Comparison of ENCODE assay signal across 8 cellular contexts in the genomic region with DNA sequence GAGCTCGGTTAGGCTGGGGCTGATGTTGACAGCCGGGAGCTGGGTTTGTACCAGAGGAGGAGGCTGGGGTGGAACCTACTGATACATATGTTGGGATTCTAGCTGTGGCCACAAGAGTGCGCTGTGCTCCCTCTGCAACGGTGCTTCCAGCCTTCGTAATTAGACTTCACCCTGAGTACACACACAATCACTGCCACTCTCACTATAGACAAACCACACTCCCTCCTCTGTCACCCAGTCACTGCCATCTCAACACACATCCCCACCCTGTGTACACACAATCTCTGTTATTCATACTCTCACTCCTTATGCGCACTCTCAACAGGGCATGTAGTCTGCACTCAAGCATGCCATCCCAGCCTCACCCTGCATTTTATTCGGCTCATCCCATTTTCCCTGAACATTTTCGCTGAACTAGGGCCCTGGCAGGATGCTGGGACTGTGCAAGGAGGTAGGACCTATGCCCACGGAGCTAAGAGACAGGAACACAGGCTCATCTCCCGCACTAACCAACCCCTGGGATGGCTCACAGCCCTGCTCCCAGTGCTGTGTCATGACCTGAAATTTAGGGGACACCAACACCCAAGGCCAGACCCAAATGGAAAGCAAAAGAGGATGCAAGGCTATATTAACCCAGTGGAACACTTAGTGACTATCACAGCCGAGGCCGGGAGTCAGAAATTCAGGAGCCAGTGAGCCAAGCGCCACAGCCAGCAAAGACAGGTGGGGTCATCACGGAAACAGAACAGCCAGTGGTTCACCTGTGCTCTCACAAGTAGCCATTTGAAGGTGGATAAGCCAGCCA. TPM values are rescaled to one million over a fixed set of nuclear protein-coding genes. Genes with fewer than 3 reads are reported as not detected.
DNase-seq lines count a peak whose midpoint lies in the region; ATAC-seq and TF ChIP-seq lines count a peak whose summit lies in the region.

No MANE protein-coding gene starts in this region.

- POLR2A ChIA-PET in HEK293T (lab: Yijun Ruan, JAX), result no interaction called here

- no peaks in the 10 kb centered on the region for H3K9me3 ChIP-seq in CD4-positive, CD25-positive, alpha-beta regulatory T cell (ENCODE audit: control insufficient read depth in 2 of 2, low read length in 2 of 2)
- H3K9me3 ChIP-seq in left lung, result no peaks in the 10 kb centered on the region

- intact Hi-C loops in left lung (cut with DNase I), result loop anchor here in 1 of 2 donors (5.0 kb wide), 2 partner anchors 66 to 81 kb away; no protein-coding TSS in a partner anchor

- H3K4me3 ChIP-seq in CD4-positive, CD25-positive, alpha-beta regulatory T cell (ENCODE audit: low read depth, low read length), result no peak overlapping the region
- H3K4me3 ChIP-seq in left lung, result no peak overlapping the region

- peak; percentile 73 to 81 for TF ChIP-seq CTCF in left lung (IDR thresholded peaks at IDR 0.05)

- H3K36me3 ChIP-seq in CD4-positive, CD25-positive, alpha-beta regulatory T cell (ENCODE audit: control insufficient read depth, insufficient read depth, low read length), result no peaks in the 10 kb centered on the region
- no peaks in the 10 kb centered on the region for H3K36me3 ChIP-seq in left lung

- H3K27me3 Mint-ChIP-seq in CD4-positive, CD25-positive, alpha-beta regulatory T cell, result peaks cover 25% of the 10 kb centered on the region

- CTCF ChIA-PET in HEK293T (lab: Yijun Ruan, JAX), result interaction anchor here (0.6 to 1.8 kb wide), 4 partner anchors 23 to 254 kb away, joined by 3 to 6 read pairs (median 3); no protein-coding TSS in a partner anchor

- H3K27ac Mint-ChIP-seq in CD4-positive, CD25-positive, alpha-beta regulatory T cell, result no peak overlapping the region

- no peak overlapping the region for H3K4me3 Mint-ChIP-seq in CD4-positive, CD25-positive, alpha-beta regulatory T cell

- peaks cover 6% of the 10 kb centered on the region for H3K27me3 ChIP-seq in CD4-positive, CD25-positive, alpha-beta regulatory T cell (ENCODE audit: control insufficient read depth, insufficient read depth, low read length)
- peaks cover 4 to 34% of the 10 kb centered on the region in 2 donors for H3K27me3 ChIP-seq in left lung

- peaks cover 0 to 6% (median 4%) of the 10 kb centered on the region in 4 donors for H3K4me1 Mint-ChIP-seq in CD4-positive, CD25-positive, alpha-beta regulatory T cell

- peaks cover 1% of the 10 kb centered on the region for H3K4me1 ChIP-seq in CD4-positive, CD25-positive, alpha-beta regulatory T cell (ENCODE audit: control insufficient read depth, insufficient read depth, low read length, poor library complexity, severe bottlenecking)
- peaks cover 0 to 3% of the 10 kb centered on the region in 2 donors for H3K4me1 ChIP-seq in left lung

- H3K27ac ChIP-seq in CD4-positive, CD25-positive, alpha-beta regulatory T cell (ENCODE audit: insufficient read depth, low read length, poor library complexity, severe bottlenecking), result no peak overlapping the region
- H3K27ac ChIP-seq in left lung, result no peak overlapping the region

- H3K9me3 Mint-ChIP-seq in CD4-positive, CD25-positive, alpha-beta regulatory T cell, result peaks cover 0 to 2% (median 0%) of the 10 kb centered on the region in 7 donors

- DNase-seq in CD4-positive, CD25-positive, alpha-beta regulatory T cell, result peak; percentile 30 to 69 (median 45)
- DNase-seq in HEK293T (ENCODE audit: extremely low spot score) (peak; percentile 80), NCI-H446 treated with DMSO at 0.1 percent for 48 hours (lab: John Stamatoyannopoulos, UW) (peak; percentile 6), cerebellum (ENCODE audit: low spot score) (peak; percentile 71), left lung (peak in 1 of 2 donors; percentile 54)
- peak; percentile 33 for DNase-seq in activated CD4-positive, alpha-beta T cell treated with anti-CD3 and anti-CD28 coated beads for 1 hour
- DNase-seq in stimulated activated CD4-positive, alpha-beta T cell treated with anti-CD3 and anti-CD28 coated beads, Interleukin-4, amount 100 ng/mL, for 1 hour, result peak; percentile 64

- H3K36me3 Mint-ChIP-seq in CD4-positive, CD25-positive, alpha-beta regulatory T cell, result no peaks in the 10 kb centered on the region

- peak; percentile 69 to 70 for ATAC-seq in CD4-positive, CD25-positive, alpha-beta regulatory T cell (ENCODE audit: low read depth in 2 of 2)
- ATAC-seq in left lung, result peak; percentile 89
- no peak for ATAC-seq in HG03457 (IDR thresholded peaks at IDR 0.05; ENCODE audit: unreplicated experiment)

TF ChIP-seq in HEK293T, 16 proteins besides CTCF, POLR2A, EP300 and RAD21:
- no peak for TF ChIP-seq FOXA1 (IDR thresholded peaks at IDR 0.05)
- no peak for TF ChIP-seq L3MBTL2 (conservative IDR thresholded peaks at IDR 0.05)
- TF ChIP-seq, protein P1, sequence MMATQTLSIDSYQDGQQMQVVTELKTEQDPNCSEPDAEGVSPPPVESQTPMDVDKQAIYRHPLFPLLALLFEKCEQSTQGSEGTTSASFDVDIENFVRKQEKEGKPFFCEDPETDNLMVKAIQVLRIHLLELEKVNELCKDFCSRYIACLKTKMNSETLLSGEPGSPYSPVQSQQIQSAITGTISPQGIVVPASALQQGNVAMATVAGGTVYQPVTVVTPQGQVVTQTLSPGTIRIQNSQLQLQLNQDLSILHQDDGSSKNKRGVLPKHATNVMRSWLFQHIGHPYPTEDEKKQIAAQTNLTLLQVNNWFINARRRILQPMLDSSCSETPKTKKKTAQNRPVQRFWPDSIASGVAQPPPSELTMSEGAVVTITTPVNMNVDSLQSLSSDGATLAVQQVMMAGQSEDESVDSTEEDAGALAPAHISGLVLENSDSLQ (IDR thresholded peaks at IDR 0.05), result no peak
- no peak for TF ChIP-seq ARNT (IDR thresholded peaks at IDR 0.05)
- TF ChIP-seq FOXK2 (IDR thresholded peaks at IDR 0.05), result no peak
- TF ChIP-seq ELF4 (IDR thresholded peaks at IDR 0.05), result no peak
- TF ChIP-seq TARDBP (IDR thresholded peaks at IDR 0.05), result no peak
- no peak for TF ChIP-seq CTBP1 (IDR thresholded peaks at IDR 0.05; ENCODE audit: borderline replicate concordance)
- TF ChIP-seq LEF1 (IDR thresholded peaks at IDR 0.05; ENCODE audit: borderline replicate concordance), result no peak
- TF ChIP-seq ZNF384 (IDR thresholded peaks at IDR 0.05), result no peak
- TF ChIP-seq SP1 (IDR thresholded peaks at IDR 0.05), result no peak
- TF ChIP-seq BHLHE40 (IDR thresholded peaks at IDR 0.05; ENCODE audit: borderline replicate concordance), result no peak
- no peak for TF ChIP-seq NFRKB (IDR thresholded peaks at IDR 0.05)
- no peak for TF ChIP-seq HDGF (IDR thresholded peaks at IDR 0.05; ENCODE audit: borderline replicate concordance)

RNA-seq across cellular contexts. Expression of a gene that starts 5.7 kb away (rescaled TPM):
- total RNA-seq in CD4-positive, CD25-positive, alpha-beta regulatory T cell, result not detected
- not detected for polyA plus RNA-seq in CD4-positive, CD25-positive, alpha-beta regulatory T cell
- not detected for total RNA-seq in cerebellum
- 1 to 10 TPM in 1 of 2 donors, under 1 TPM in 1; 0.68 to 2.0 TPM for total RNA-seq in left lung

RNA-seq across cellular contexts. Expression of a gene that starts 6.1 kb away (rescaled TPM):
- total RNA-seq in CD4-positive, CD25-positive, alpha-beta regulatory T cell, result not detected
- not detected for polyA plus RNA-seq in CD4-positive, CD25-positive, alpha-beta regulatory T cell
- total RNA-seq in cerebellum (3.8 TPM), left lung (10 to 100 TPM; 21.1 to 26.1 TPM)

RNA-seq across cellular contexts. Expression of a gene that starts 27.2 kb away (rescaled TPM):
- total RNA-seq in CD4-positive, CD25-positive, alpha-beta regulatory T cell, result not detected
- polyA plus RNA-seq in CD4-positive, CD25-positive, alpha-beta regulatory T cell, result not detected
- total RNA-seq in cerebellum, result not detected
- not detected for total RNA-seq in left lung

RNA-seq across cellular contexts. Expression of a gene that starts 31.9 kb away (rescaled TPM):
- not detected for total RNA-seq in CD4-positive, CD25-positive, alpha-beta regulatory T cell
- polyA plus RNA-seq in CD4-positive, CD25-positive, alpha-beta regulatory T cell, result under 1 TPM in 1 of 4 donors, not detected in 3; 0.13 TPM
- not detected for total RNA-seq in cerebellum
- under 1 TPM in 1 of 2 donors, not detected in 1; 0.21 TPM for total RNA-seq in left lung
